ENCODE assay signal across 1 cellular context in genomic region chr4:70927502-70928139, GRCh38.
TF ChIP-seq lines count a peak whose summit lies in the region.

No MANE protein-coding gene starts in this region.

TF ChIP-seq in SK-N-SH, 30 proteins besides CTCF, POLR2A, EP300 and RAD21 (continued from another document):
- TF ChIP-seq IRF3 (IDR thresholded peaks at IDR 0.05; ENCODE audit: low read depth, low read length) (no peak), ZBTB33 (IDR thresholded peaks at IDR 0.05; ENCODE audit: borderline replicate concordance, low read depth) (no peak), SIN3A (IDR thresholded peaks at IDR 0.05; ENCODE audit: borderline replicate concordance, low read depth, low read length) (no peak), FOXM1 (IDR thresholded peaks at IDR 0.05; ENCODE audit: low read depth) (no peak), YY1 (IDR thresholded peaks at IDR 0.05; ENCODE audit: low read depth) (no peak), TCF12 (IDR thresholded peaks at IDR 0.05) (no peak), GATA2 (CRISPR knock-in tag; IDR thresholded peaks at IDR 0.05) (no peak), RCOR1 (IDR thresholded peaks at IDR 0.05; ENCODE audit: low read length) (no peak), FOXJ3 (CRISPR knock-in tag; IDR thresholded peaks at IDR 0.05) (no peak)
